20 cellular contexts compared by ENCODE assay signal in the genomic region with DNA sequence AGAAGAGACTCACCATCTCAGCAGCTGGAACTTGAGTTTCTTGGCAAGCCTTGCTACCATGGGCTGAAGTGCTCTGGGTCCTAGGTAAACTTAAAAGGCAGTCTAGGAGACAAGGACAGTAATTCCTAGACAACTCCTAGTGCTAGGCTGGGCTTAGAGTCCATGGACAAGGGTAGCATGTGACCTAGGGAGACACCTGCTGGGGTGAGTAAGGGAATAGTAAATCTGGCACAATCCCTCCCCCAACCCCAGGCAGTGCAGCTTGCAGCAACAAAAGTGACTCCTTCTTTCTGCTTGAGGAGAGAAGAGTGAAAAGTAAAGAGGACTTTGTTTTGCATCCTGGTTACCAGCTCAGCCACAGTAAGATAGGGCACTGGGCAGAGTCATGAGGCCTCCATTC.
"Had no signal": no experiment of that assay in that cellular context is flagged by ENCODE, and none has a peak within 500 bp of the region (broad histone marks: within the 10 kb centered on the region; RNA-seq: fewer than 3 reads in every experiment).

No MANE protein-coding gene starts in this region.

- H3K27ac ChIP-seq: esophagus squamous epithelium, neural progenitor cell, ovary, suprapubic skin, thyroid gland had no signal

- H3K9me3 ChIP-seq: esophagus squamous epithelium, ovary, thyroid gland had no signal

- H3K4me3 ChIP-seq: esophagus squamous epithelium, lung, neural progenitor cell, ovary, smooth muscle cell, suprapubic skin, thyroid gland had no signal

- ATAC-seq: left colon, left ventricle myocardium superior, natural killer cell, right cardiac atrium had no signal

- H3K36me3 ChIP-seq: neural progenitor cell, ovary, suprapubic skin, thyroid gland had no signal

- H3K4me1 ChIP-seq: suprapubic skin, thyroid gland had no signal

- H3K27me3 ChIP-seq: esophagus squamous epithelium, neural progenitor cell, ovary, suprapubic skin, thyroid gland had no signal

- H2AFZ ChIP-seq: neural progenitor cell had no signal

- DNase-seq: esophagus squamous epithelium; foreskin fibroblast; immature natural killer cell; left colon; left ventricle myocardium superior; mesenchymal stem cell; natural killer cell; nucleus accumbens; ovary; right cardiac atrium; stimulated activated CD4-positive, alpha-beta T cell treated with anti-CD3 and anti-CD28 coated beads, Interleukin-2, amount 100 ng/mL, for 48 hours; stimulated activated naive CD4-positive, alpha-beta T cell treated with Interleukin-2 at 50 U/mL for 16 hours; thyroid gland had no signal

- H3K4me2 ChIP-seq: neural progenitor cell, smooth muscle cell had no signal

- H3K9ac ChIP-seq: neural progenitor cell had no signal

- FAIRE-seq: colon, keratinocyte, urothelium cell line had no signal
